8 cellular contexts compared by ENCODE assay signal in the genomic region with DNA sequence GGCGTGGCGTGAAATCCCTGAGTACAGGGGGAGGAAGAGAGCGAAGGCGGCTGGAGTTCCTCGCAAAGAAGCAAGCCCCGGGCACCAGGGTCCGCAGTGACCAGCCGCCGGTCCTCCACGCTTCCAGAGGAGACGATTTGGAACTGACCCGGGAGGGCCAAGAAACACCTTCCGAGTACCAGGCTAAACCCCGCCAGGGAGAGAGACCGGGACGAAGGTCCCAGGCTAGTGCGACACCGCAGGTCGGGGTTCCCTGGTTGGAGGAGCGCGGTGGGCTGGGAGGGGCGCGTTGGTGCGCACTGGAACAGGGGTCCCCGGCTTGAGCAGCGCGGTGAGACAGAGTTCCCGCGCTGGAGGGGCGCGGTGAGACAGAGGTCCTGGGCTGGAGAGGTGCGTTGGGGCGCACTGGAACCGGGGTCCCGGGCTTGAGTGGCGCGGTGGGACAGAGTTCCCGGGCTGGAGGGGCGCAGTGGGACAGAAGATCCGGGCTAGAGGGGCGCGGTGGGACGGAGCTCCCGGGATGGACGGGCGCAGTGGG. TPM values are rescaled to one million over a fixed set of nuclear protein-coding genes. Genes with fewer than 3 reads are reported as not detected.
DNase-seq lines count a peak whose midpoint lies in the region; ATAC-seq and TF ChIP-seq lines count a peak whose summit lies in the region.

No MANE protein-coding gene starts in this region.

- peak overlapping the region; percentile 97 to 98 for H3K4me3 Mint-ChIP-seq in CD14-positive monocyte
- H3K4me3 Mint-ChIP-seq in T-helper 1 cell treated with Interleukin-12 subunit alpha and Interleukin-12 subunit beta and Interleukin-4 antibody, amounts not matched to agents 30 μg/mL and 1 μg/mL, for 36 hours: peak overlapping the region; percentile 92

- peaks cover 0 to 9% (median 5%) of the 10 kb centered on the region in 7 donors for H3K9me3 Mint-ChIP-seq in CD14-positive monocyte
- H3K9me3 Mint-ChIP-seq in T-helper 1 cell treated with Interleukin-12 subunit alpha and Interleukin-12 subunit beta and Interleukin-4 antibody, amounts not matched to agents 30 μg/mL and 1 μg/mL, for 36 hours: peaks cover 11% of the 10 kb centered on the region

- H3K4me1 ChIP-seq in liver (ENCODE audit: control insufficient read depth in 4 of 4, insufficient read depth in 4 of 4, low read length in 3 of 4): peaks cover under 1 to 19% (median 9%) of the 10 kb centered on the region in 4 donors
- H3K4me1 ChIP-seq in stomach: peaks cover 23 to 59% (median 46%) of the 10 kb centered on the region in 4 donors

- TF ChIP-seq CTCF in CD14-positive monocyte (IDR thresholded peaks at IDR 0.05) (no peak), liver (IDR thresholded peaks at IDR 0.05; ENCODE audit: low read depth, low read length, missing input control) (no peak), stomach (IDR thresholded peaks at IDR 0.05) (no peak)

- no peaks in the 10 kb centered on the region for H3K9me3 ChIP-seq in liver (ENCODE audit: control insufficient read depth in 4 of 4, low read length in 3 of 4)
- H3K9me3 ChIP-seq in stomach: no peaks in the 10 kb centered on the region

- 2% methylated on average over 46 of the region's 46 CpGs for WGBS in liver
- 1 to 3% (median 1%) methylated on average over 28 to 46 of the region's 46 CpGs for WGBS in stomach, 5 donors

- H3K36me3 ChIP-seq in liver (ENCODE audit: control insufficient read depth in 4 of 4, insufficient read depth in 3 of 4, low read depth in 1 of 4, low read length in 3 of 4) (no peaks in the 10 kb centered on the region), stomach (no peaks in the 10 kb centered on the region)

- H3K36me3 Mint-ChIP-seq in CD14-positive monocyte: peaks cover 5 to 14% of the 10 kb centered on the region in 2 donors
- peaks cover 24% of the 10 kb centered on the region for H3K36me3 Mint-ChIP-seq in T-helper 1 cell treated with Interleukin-12 subunit alpha and Interleukin-12 subunit beta and Interleukin-4 antibody, amounts not matched to agents 30 μg/mL and 1 μg/mL, for 36 hours (ENCODE audit: low read depth)

- H3K9ac ChIP-seq in liver (ENCODE audit: low read depth in 1 of 2, low read length in 2 of 2): peak overlapping the region; percentile 80 to 88

- intact Hi-C loops in CD14-positive monocyte (cut with micrococcal nuclease) (loop anchor here in 1 of 2 donors (5.0 kb wide), 1 partner anchor 47 kb away; no protein-coding TSS in a partner anchor), stomach (cut with DNase I; ENCODE audit: low total_unique reads) (no loop called here)

- no peak for ATAC-seq in HG02870 (IDR thresholded peaks at IDR 0.05; ENCODE audit: unreplicated experiment)

- peak overlapping the region; percentile 87 to 96 (median 93) for H3K27ac Mint-ChIP-seq in CD14-positive monocyte
- peak overlapping the region; percentile 89 for H3K27ac Mint-ChIP-seq in T-helper 1 cell treated with Interleukin-12 subunit alpha and Interleukin-12 subunit beta and Interleukin-4 antibody, amounts not matched to agents 30 μg/mL and 1 μg/mL, for 36 hours

- H3K27me3 ChIP-seq in liver (ENCODE audit: control insufficient read depth in 4 of 4, insufficient read depth in 4 of 4, low read length in 3 of 4): no peaks in the 10 kb centered on the region
- no peaks in the 10 kb centered on the region for H3K27me3 ChIP-seq in stomach

- no peak for TF ChIP-seq EP300 in stomach (IDR thresholded peaks at IDR 0.05)

- peak overlapping the region; percentile 85 to 95 (median 91) for H3K4me3 ChIP-seq in liver (ENCODE audit: low read depth in 1 of 3, low read length in 3 of 3)
- H3K4me3 ChIP-seq in stomach: peak overlapping the region; percentile 93 to 99 (median 98)

- TF ChIP-seq RAD21 in liver (IDR thresholded peaks at IDR 0.05): peak in 1 of 2 donors; percentile 32

- H3K27me3 Mint-ChIP-seq in CD14-positive monocyte (ENCODE audit: low read depth in 3 of 3): peaks cover 0 to 5% (median 0%) of the 10 kb centered on the region in 3 donors
- H3K27me3 Mint-ChIP-seq in T-helper 1 cell treated with Interleukin-12 subunit alpha and Interleukin-12 subunit beta and Interleukin-4 antibody, amounts not matched to agents 30 μg/mL and 1 μg/mL, for 36 hours (ENCODE audit: low read depth): no peaks in the 10 kb centered on the region

- TF ChIP-seq POLR2A in stomach (IDR thresholded peaks at IDR 0.05): no peak

- peak overlapping the region; percentile 83 to 92 for H3K27ac ChIP-seq in liver (ENCODE audit: low read depth in 1 of 2, low read length in 2 of 2)
- H3K27ac ChIP-seq in stomach: peak overlapping the region; percentile 94 to 97 (median 96)

- DNase-seq in CD14-positive monocyte (ENCODE audit: low spot score): peak; percentile 50
- peak; percentile 9 for DNase-seq in GOT3 (lab: John Stamatoyannopoulos, UW)
- DNase-seq in dermis blood vessel endothelial cell: peak; percentile 50
- DNase-seq in stomach: peak; percentile 41
- DNase-seq in cortex of kidney (lab: John Stamatoyannopoulos, UW): no peak

- peaks cover 36% of the 10 kb centered on the region for H3K4me1 Mint-ChIP-seq in CD14-positive monocyte
- peaks cover 47% of the 10 kb centered on the region for H3K4me1 Mint-ChIP-seq in T-helper 1 cell treated with Interleukin-12 subunit alpha and Interleukin-12 subunit beta and Interleukin-4 antibody, amounts not matched to agents 30 μg/mL and 1 μg/mL, for 36 hours (ENCODE audit: low read depth)

TF ChIP-seq in liver, 16 proteins besides CTCF, POLR2A, EP300 and RAD21:
- TF ChIP-seq HNF4A (conservative IDR thresholded peaks at IDR 0.05): no peak
- TF ChIP-seq, protein P1, sequence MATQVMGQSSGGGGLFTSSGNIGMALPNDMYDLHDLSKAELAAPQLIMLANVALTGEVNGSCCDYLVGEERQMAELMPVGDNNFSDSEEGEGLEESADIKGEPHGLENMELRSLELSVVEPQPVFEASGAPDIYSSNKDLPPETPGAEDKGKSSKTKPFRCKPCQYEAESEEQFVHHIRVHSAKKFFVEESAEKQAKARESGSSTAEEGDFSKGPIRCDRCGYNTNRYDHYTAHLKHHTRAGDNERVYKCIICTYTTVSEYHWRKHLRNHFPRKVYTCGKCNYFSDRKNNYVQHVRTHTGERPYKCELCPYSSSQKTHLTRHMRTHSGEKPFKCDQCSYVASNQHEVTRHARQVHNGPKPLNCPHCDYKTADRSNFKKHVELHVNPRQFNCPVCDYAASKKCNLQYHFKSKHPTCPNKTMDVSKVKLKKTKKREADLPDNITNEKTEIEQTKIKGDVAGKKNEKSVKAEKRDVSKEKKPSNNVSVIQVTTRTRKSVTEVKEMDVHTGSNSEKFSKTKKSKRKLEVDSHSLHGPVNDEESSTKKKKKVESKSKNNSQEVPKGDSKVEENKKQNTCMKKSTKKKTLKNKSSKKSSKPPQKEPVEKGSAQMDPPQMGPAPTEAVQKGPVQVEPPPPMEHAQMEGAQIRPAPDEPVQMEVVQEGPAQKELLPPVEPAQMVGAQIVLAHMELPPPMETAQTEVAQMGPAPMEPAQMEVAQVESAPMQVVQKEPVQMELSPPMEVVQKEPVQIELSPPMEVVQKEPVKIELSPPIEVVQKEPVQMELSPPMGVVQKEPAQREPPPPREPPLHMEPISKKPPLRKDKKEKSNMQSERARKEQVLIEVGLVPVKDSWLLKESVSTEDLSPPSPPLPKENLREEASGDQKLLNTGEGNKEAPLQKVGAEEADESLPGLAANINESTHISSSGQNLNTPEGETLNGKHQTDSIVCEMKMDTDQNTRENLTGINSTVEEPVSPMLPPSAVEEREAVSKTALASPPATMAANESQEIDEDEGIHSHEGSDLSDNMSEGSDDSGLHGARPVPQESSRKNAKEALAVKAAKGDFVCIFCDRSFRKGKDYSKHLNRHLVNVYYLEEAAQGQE (IDR thresholded peaks at IDR 0.05): peak; percentile 36

RNA-seq across cellular contexts. Expression of a gene that starts 0.9 kb away (rescaled TPM):
- 10 to 100 TPM; 31.7 to 40.7 TPM for polyA plus RNA-seq in CD14-positive monocyte
- 111 and 126 TPM in 2 replicates for total RNA-seq in dermis blood vessel endothelial cell
- total RNA-seq in liver: 10 to 100 TPM; 31.9 to 34.2 TPM
- polyA plus RNA-seq in liver: 10 to 100 TPM; 12.0 to 16.3 TPM
- total RNA-seq in stomach: 100 to 1,000 TPM in 1 of 5 donors, 10 to 100 TPM in 4; 29.0 to 134 (median 94.5) TPM
- polyA plus RNA-seq in stomach: 10 to 100 TPM in 2 of 3 donors, 1 to 10 TPM in 1; 8.2 to 17.9 (median 13.5) TPM

RNA-seq across cellular contexts. Expression of a gene that starts 13.0 kb away (rescaled TPM):
- 10 to 100 TPM; 25.7 to 28.4 TPM for polyA plus RNA-seq in CD14-positive monocyte
- total RNA-seq in dermis blood vessel endothelial cell: 38.6 and 42.0 TPM in 2 replicates
- 10 to 100 TPM; 22.0 to 25.5 TPM for total RNA-seq in liver
- polyA plus RNA-seq in liver: 10 to 100 TPM; 19.0 to 27.8 TPM
- 10 to 100 TPM in 3 of 5 donors, 1 to 10 TPM in 1, under 1 TPM in 1; 0.87 to 80.8 (median 10.6) TPM for total RNA-seq in stomach
- polyA plus RNA-seq in stomach: 10 to 100 TPM; 17.9 to 25.1 (median 20.3) TPM
